ENCODE assay signal across 21 cellular contexts in genomic region chr4:41569957-41570356, GRCh38. TPM values are rescaled to one million over a fixed set of nuclear protein-coding genes. Genes with fewer than 3 reads are reported as not detected.
DNase-seq lines count a peak whose midpoint lies in the region; ATAC-seq, FAIRE-seq and TF ChIP-seq lines count a peak whose summit lies in the region.
"Had no signal": no experiment of that assay in that cellular context is flagged by ENCODE, and none has a peak within 500 bp of the region (broad histone marks: within the 10 kb centered on the region; RNA-seq: fewer than 3 reads in every experiment).

No MANE protein-coding gene starts in this region.

- no peak overlapping the region for H2BK120ac ChIP-seq in mesendoderm (ENCODE audit: low read depth, low read length)

- no peaks in the 10 kb centered on the region for H3F3A ChIP-seq in neural cell (ENCODE audit: insufficient read depth, low read length, poor library complexity, severe bottlenecking)

- CTCF ChIA-PET in A549 (lab: Yijun Ruan, JAX) = no interaction called here

- ATAC-seq in A549 (no peak), left cardiac atrium (peak; percentile 84 to 89)
- ATAC-seq: left colon had no signal

- POLR2A ChIA-PET in A549 (lab: Yijun Ruan, JAX) = no interaction called here

- no peak overlapping the region for H2AK5ac ChIP-seq in mesendoderm (ENCODE audit: low read length)

- TF ChIP-seq RAD21 in A549 (conservative IDR thresholded peaks at IDR 0.05 in 1 of 2, IDR thresholded peaks at IDR 0.05 in 1 of 2) (no peak), neural cell (conservative IDR thresholded peaks at IDR 0.05) (no peak)

- FAIRE-seq in A549 (lab: Jason Lieb, UNC) = no peak
- FAIRE-seq: G401.6, TTC549 had no signal

- H3K27ac ChIP-seq in A549 = no peak overlapping the region
- H3K27ac ChIP-seq in neural cell (ENCODE audit: low read length) = no peak overlapping the region
- H3K27ac ChIP-seq in mesendoderm (ENCODE audit: low read depth, low read length) = no peak overlapping the region
- H3K27ac ChIP-seq: brain microvascular endothelial cell had no signal

- H2BK5ac ChIP-seq in mesendoderm (ENCODE audit: low read length) = no peak overlapping the region

- H3K27ac Mint-ChIP-seq in activated CD4-positive, alpha-beta T cell treated with anti-CD3 and anti-CD28 coated beads, Interleukin-2, amount 10 ng/mL, durations not matched to agents 24 days and 14 days = no peak overlapping the region
- no peak overlapping the region for H3K27ac Mint-ChIP-seq in endothelial cell (ENCODE audit: unreplicated experiment)
- H3K27ac Mint-ChIP-seq: activated naive CD4-positive, alpha-beta T cell treated with anti-CD3 and anti-CD28 coated beads, Interleukin-2, amount 50 U/mL, for 24 hours; CD8-positive, alpha-beta memory T cell; naive B cell had no signal

- 64% methylated on average over 4 of the region's 4 CpGs for WGBS in A549 (ENCODE audit: missing lambda C conversion rate)
- WGBS in mesendoderm (ENCODE audit: extremely low coverage, insufficient coverage, low lambda C conversion rate) = no CpG with 5 or more reads among the region's 4 CpGs

- no peak overlapping the region for H3K4me2 ChIP-seq in A549
- no peak overlapping the region for H3K4me2 ChIP-seq in neural cell (ENCODE audit: low read length)
- no peak overlapping the region for H3K4me2 ChIP-seq in mesendoderm (ENCODE audit: low read length)

- H3K9ac ChIP-seq in neural cell (ENCODE audit: low read length) = no peak overlapping the region
- H3K9ac ChIP-seq in mesendoderm (ENCODE audit: low read length) = no peak overlapping the region

- no peaks in the 10 kb centered on the region for H3K36me3 Mint-ChIP-seq in activated CD4-positive, alpha-beta T cell treated with anti-CD3 and anti-CD28 coated beads, Interleukin-2, amount 10 ng/mL, durations not matched to agents 24 days and 14 days (ENCODE audit: low read depth)
- H3K36me3 Mint-ChIP-seq in endothelial cell (ENCODE audit: low read depth, unreplicated experiment) = peaks cover 2% of the 10 kb centered on the region
- H3K36me3 Mint-ChIP-seq: activated naive CD4-positive, alpha-beta T cell treated with anti-CD3 and anti-CD28 coated beads, Interleukin-2, amount 50 U/mL, for 24 hours; CD8-positive, alpha-beta memory T cell; naive B cell had no signal

- peaks cover 46% of the 10 kb centered on the region for H3K4me1 ChIP-seq in A549
- no peaks in the 10 kb centered on the region for H3K4me1 ChIP-seq in mesendoderm (ENCODE audit: control insufficient read depth, low read depth, low read length)

- TF ChIP-seq CTCF in A549 (IDR thresholded peaks at IDR 0.05) (no peak), neural cell (IDR thresholded peaks at IDR 0.05; ENCODE audit: poor library complexity, severe bottlenecking) (peak; percentile 11), endothelial cell (IDR thresholded peaks at IDR 0.05; ENCODE audit: unreplicated experiment) (no peak)

- H2BK15ac ChIP-seq in mesendoderm (replicated peaks; ENCODE audit: low read depth) = no peak overlapping the region

- no peak overlapping the region for H3K4me3 Mint-ChIP-seq in activated CD4-positive, alpha-beta T cell treated with anti-CD3 and anti-CD28 coated beads, Interleukin-2, amount 10 ng/mL, durations not matched to agents 24 days and 14 days
- H3K4me3 Mint-ChIP-seq in endothelial cell (ENCODE audit: unreplicated experiment) = no peak overlapping the region
- H3K4me3 Mint-ChIP-seq: activated naive CD4-positive, alpha-beta T cell treated with anti-CD3 and anti-CD28 coated beads, Interleukin-2, amount 50 U/mL, for 24 hours; CD8-positive, alpha-beta memory T cell; naive B cell had no signal

- no peaks in the 10 kb centered on the region for H3K27me3 Mint-ChIP-seq in activated CD4-positive, alpha-beta T cell treated with anti-CD3 and anti-CD28 coated beads, Interleukin-2, amount 10 ng/mL, durations not matched to agents 24 days and 14 days
- no peaks in the 10 kb centered on the region for H3K27me3 Mint-ChIP-seq in endothelial cell (ENCODE audit: unreplicated experiment)
- H3K27me3 Mint-ChIP-seq: activated naive CD4-positive, alpha-beta T cell treated with anti-CD3 and anti-CD28 coated beads, Interleukin-2, amount 50 U/mL, for 24 hours; CD8-positive, alpha-beta memory T cell had no signal

- H3K56ac ChIP-seq in mesendoderm (ENCODE audit: low read length) = no peak overlapping the region

- H4K8ac ChIP-seq in mesendoderm (ENCODE audit: low read depth, low read length) = no peak overlapping the region

- H3K27me3 ChIP-seq in neural cell (ENCODE audit: insufficient read depth, low read depth, low read length) (no peaks in the 10 kb centered on the region), mesendoderm (ENCODE audit: insufficient read depth, low read length, poor library complexity) (no peaks in the 10 kb centered on the region)

- no peaks in the 10 kb centered on the region for H3K9me3 Mint-ChIP-seq in activated CD4-positive, alpha-beta T cell treated with anti-CD3 and anti-CD28 coated beads, Interleukin-2, amount 10 ng/mL, durations not matched to agents 24 days and 14 days
- H3K9me3 Mint-ChIP-seq in endothelial cell (ENCODE audit: unreplicated experiment) = no peaks in the 10 kb centered on the region
- H3K9me3 Mint-ChIP-seq: activated naive CD4-positive, alpha-beta T cell treated with anti-CD3 and anti-CD28 coated beads, Interleukin-2, amount 50 U/mL, for 24 hours had no signal

- TF ChIP-seq EP300 in A549 (IDR thresholded peaks at IDR 0.05) (no peak), neural cell (conservative IDR thresholded peaks at IDR 0.05; ENCODE audit: poor library complexity, severe bottlenecking) (peak; percentile 22)

- H3K4me3 ChIP-seq in A549 = no peak overlapping the region
- no peak overlapping the region for H3K4me3 ChIP-seq in neural cell (ENCODE audit: low read length)
- H3K4me3 ChIP-seq in mesendoderm (ENCODE audit: low read length) = no peak overlapping the region

- no peak overlapping the region for H4K5ac ChIP-seq in mesendoderm (ENCODE audit: low read length)

- no peaks in the 10 kb centered on the region for H3K79me2 ChIP-seq in neural cell (replicated peaks; ENCODE audit: insufficient read depth, low read length)
- H3K79me2 ChIP-seq in mesendoderm (ENCODE audit: control insufficient read depth, insufficient read depth, low read length) = no peaks in the 10 kb centered on the region

- H3K9me3 ChIP-seq in A549 = no peaks in the 10 kb centered on the region
- H3K9me3 ChIP-seq in neural cell (ENCODE audit: low read length) = no peaks in the 10 kb centered on the region

- DNase-seq in A549 (ENCODE audit: low read depth in 1 of 2, low spot score in 1 of 2) (peak in 1 of 2 experiments; percentile 4), NCI-H82 (lab: John Stamatoyannopoulos, UW) (peak; percentile 59), left cardiac atrium (peak; percentile 37), NCI-H526 (lab: John Stamatoyannopoulos, UW) (no peak), endothelial cell (ENCODE audit: low spot score) (no peak), mesendoderm (no peak)
- no peak for DNase-seq in activated CD4-positive, alpha-beta T cell treated with anti-CD3 and anti-CD28 coated beads, Interleukin-2, amount 10 ng/mL, durations not matched to agents 24 days and 14 days
- DNase-seq: activated CD4-positive, alpha-beta T cell treated with anti-CD3 and anti-CD28 coated beads, Interleukin-2, amount 50 U/mL, for 48 hours; brain microvascular endothelial cell; CD8-positive, alpha-beta memory T cell; effector CD4-positive, alpha-beta T cell; Kasumi-1; left colon; naive B cell; NCI-H1417; stimulated activated naive CD4-positive, alpha-beta T cell; SW 1271 had no signal

- intact Hi-C loops in left cardiac atrium (cut with DNase I) = no loop called here
- intact Hi-C loops in activated CD4-positive, alpha-beta T cell treated with anti-CD3 and anti-CD28 coated beads, Interleukin-2, amount 10 ng/mL, durations not matched to agents 24 days and 14 days (cut with micrococcal nuclease) = no loop called here

- H3K23ac ChIP-seq in mesendoderm (ENCODE audit: low read length) = no peak overlapping the region

- no peak overlapping the region for H3K18ac ChIP-seq in mesendoderm (ENCODE audit: low read length)

- H3K79me1 ChIP-seq in mesendoderm (ENCODE audit: low read length) = no peaks in the 10 kb centered on the region

- TF ChIP-seq POLR2A in A549 (IDR thresholded peaks at IDR 0.05; ENCODE audit: low read length) = no peak

- H3K9me2 ChIP-seq in neural cell (ENCODE audit: insufficient read depth, low read length) = no peaks in the 10 kb centered on the region

- no peak overlapping the region for H2AFZ ChIP-seq in neural cell (ENCODE audit: low read depth, low read length)

- H3K36me3 ChIP-seq in neural cell (ENCODE audit: insufficient read depth, low read length) (no peaks in the 10 kb centered on the region), mesendoderm (ENCODE audit: control insufficient read depth, insufficient read depth, low read length) (no peaks in the 10 kb centered on the region)
- H3K36me3 ChIP-seq: brain microvascular endothelial cell had no signal

- H3K4me1 Mint-ChIP-seq in activated CD4-positive, alpha-beta T cell treated with anti-CD3 and anti-CD28 coated beads, Interleukin-2, amount 10 ng/mL, durations not matched to agents 24 days and 14 days = no peaks in the 10 kb centered on the region
- H3K4me1 Mint-ChIP-seq in endothelial cell (ENCODE audit: unreplicated experiment) = peaks cover 3% of the 10 kb centered on the region
- H3K4me1 Mint-ChIP-seq: activated naive CD4-positive, alpha-beta T cell treated with anti-CD3 and anti-CD28 coated beads, Interleukin-2, amount 50 U/mL, for 24 hours; CD8-positive, alpha-beta memory T cell; naive B cell had no signal

- H4K20me1 ChIP-seq in neural cell (ENCODE audit: insufficient read depth) = no peaks in the 10 kb centered on the region

- no peak overlapping the region for H3K4ac ChIP-seq in mesendoderm (ENCODE audit: low read depth, low read length)

TF ChIP-seq in A549, 52 proteins besides CTCF, POLR2A, EP300 and RAD21:
- TF ChIP-seq RNF2 (IDR thresholded peaks at IDR 0.05; ENCODE audit: borderline replicate concordance, low read depth) (no peak), MAFK (IDR thresholded peaks at IDR 0.05; ENCODE audit: partially characterized antibody) (peak; percentile 7)

TF ChIP-seq in neural cell, 6 proteins besides CTCF, POLR2A, EP300 and RAD21 (continues in another document):
- TF ChIP-seq EZH2 (IDR thresholded peaks at IDR 0.05; ENCODE audit: borderline replicate concordance, insufficient read depth, low read length, poor library complexity, severe bottlenecking) = no peak
- TF ChIP-seq TAF1 (IDR thresholded peaks at IDR 0.05; ENCODE audit: low read depth) = no peak

RNA-seq across cellular contexts. Expression of gene LIMCH1, which starts 32.0 kb away (rescaled TPM):
- 88.9 and 96.6 TPM in 2 replicates for polyA plus RNA-seq in A549 (2011; rRNA removed)
- polyA plus RNA-seq in A549 (2012; cell fraction: cytosol; rRNA removed) = 23.0 and 23.6 TPM in 2 replicates
- polyA plus RNA-seq in A549 (2012; cell fraction: nucleus; rRNA removed) = 111 and 136 TPM in 2 replicates
- polyA plus RNA-seq in A549 (2017; fragmentation: RNase III; extraction: RNeasy Plus Mini Kit Qiagen cat#74134 plus additional on column Dnase treatment) = 51.6 to 53.9 TPM (median 52.9 TPM) in 3 replicates
- polyA minus RNA-seq in A549 (2011; rRNA and poly(A)+ RNA removed) = 103 and 125 TPM in 2 replicates
- total RNA-seq in left cardiac atrium = 100 to 1,000 TPM; 168 to 200 TPM
- 7.8 and 9.1 TPM in 2 replicates for polyA plus RNA-seq in neural cell
- polyA minus RNA-seq in neural cell = 15.3 and 22.9 TPM in 2 replicates
- total RNA-seq in activated CD4-positive, alpha-beta T cell treated with anti-CD3 and anti-CD28 coated beads, Interleukin-2, amount 10 ng/mL, durations not matched to agents 24 days and 14 days = not detected in 2 replicates
- total RNA-seq in endothelial cell (ENCODE audit: unreplicated experiment) = 257 TPM
- polyA plus RNA-seq in mesendoderm (2013, experiment 1 of 2) = 2.9 TPM
- polyA plus RNA-seq in mesendoderm (2013, experiment 2 of 2) = 3.1 TPM
- total RNA-seq: CD8-positive, alpha-beta memory T cell had no signal
- polyA plus RNA-seq: CD8-positive, alpha-beta memory T cell had no signal

Comparison
In these comparisons a context has a peak if more than half of its experiments do, and no peak if none do; other contexts are left out.
1. ATAC-seq: peak in left cardiac atrium (2 of 2); none in A549 (0 of 2).
2. DNase-seq: peak in NCI-H82 (single experiment) and left cardiac atrium (single experiment); none in activated CD4-positive, alpha-beta T cell treated with anti-CD3 and anti-CD28 coated beads, Interleukin-2, amount 10 ng/mL, durations not matched to agents 24 days and 14 days (single experiment), NCI-H526 (0 of 2), endothelial cell (single experiment) and mesendoderm (single experiment).
3. RNA of gene LIMCH1, which starts 32.0 kb away (total RNA-seq): 257 TPM in endothelial cell (single experiment) and 168 to 200 TPM in left cardiac atrium; not detected in activated CD4-positive, alpha-beta T cell treated with anti-CD3 and anti-CD28 coated beads, Interleukin-2, amount 10 ng/mL, durations not matched to agents 24 days and 14 days; every median in the first group is over 100 times any median in the second.